ENCODE assay signal across 8 cellular contexts in the genomic region with DNA sequence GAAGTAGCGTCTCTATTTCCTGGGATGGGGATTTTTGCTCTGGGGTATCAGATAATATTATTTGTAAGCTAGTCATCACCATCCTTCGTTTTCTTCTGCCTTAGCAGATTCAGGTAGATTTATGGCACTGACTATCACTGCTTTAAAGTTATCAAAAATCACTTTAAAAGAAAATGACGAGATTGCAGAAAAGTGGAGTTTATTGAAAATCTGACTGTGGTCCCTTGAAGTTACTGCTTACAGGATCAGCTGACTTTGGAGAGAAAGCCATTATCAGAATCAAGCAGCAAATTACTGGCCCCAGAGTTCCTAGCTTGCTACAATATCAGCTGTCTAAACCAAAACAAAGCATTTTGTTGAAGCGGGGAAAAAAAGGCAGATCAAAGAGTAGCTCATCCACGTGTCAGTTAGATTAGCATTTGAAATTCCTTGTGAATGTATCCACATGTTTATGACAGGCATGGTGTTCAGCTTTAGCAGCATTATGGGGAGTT. TPM values are rescaled to one million over a fixed set of nuclear protein-coding genes. Genes with fewer than 3 reads are reported as not detected.
A peak's percentile ranks its signal among the peaks of the same experiment; 100 is the strongest.
DNase-seq lines count a peak whose midpoint lies in the region; ATAC-seq and TF ChIP-seq lines count a peak whose summit lies in the region.

No MANE protein-coding gene starts in this region.

- H3K9me3 Mint-ChIP-seq in activated naive CD4-positive, alpha-beta T cell treated with anti-CD3 and anti-CD28 coated beads, Interleukin-2, amount 10 ng/mL, durations not matched to agents 7 days and 5 days = no peaks in the 10 kb centered on the region
- peaks cover 0 to 5% (median 0%) of the 10 kb centered on the region in 7 donors for H3K9me3 Mint-ChIP-seq in naive B cell

- H3K4me1 ChIP-seq in duodenal mucosa (ENCODE audit: control insufficient read depth in 1 of 2, insufficient read depth in 2 of 2, low read length in 2 of 2) (peaks cover 31 to 42% of the 10 kb centered on the region in 2 donors), upper lobe of left lung (peaks cover 32 to 62% (median 45%) of the 10 kb centered on the region in 4 donors)

- TF ChIP-seq EP300 in upper lobe of left lung (IDR thresholded peaks at IDR 0.05) = no peak

- peaks cover 62% of the 10 kb centered on the region for H3K36me3 Mint-ChIP-seq in activated naive CD4-positive, alpha-beta T cell treated with anti-CD3 and anti-CD28 coated beads, Interleukin-2, amount 10 ng/mL, durations not matched to agents 7 days and 5 days
- H3K36me3 Mint-ChIP-seq in naive B cell = peaks cover 4 to 9% of the 10 kb centered on the region in 2 donors

- no peak overlapping the region for H3K4me3 Mint-ChIP-seq in activated naive CD4-positive, alpha-beta T cell treated with anti-CD3 and anti-CD28 coated beads, Interleukin-2, amount 10 ng/mL, durations not matched to agents 7 days and 5 days
- no peak overlapping the region for H3K4me3 Mint-ChIP-seq in naive B cell

- H3K9ac ChIP-seq in duodenal mucosa (ENCODE audit: low read depth in 1 of 2, low read length in 2 of 2) = peak overlapping the region; percentile 41 to 59

- H3K36me3 ChIP-seq in duodenal mucosa (ENCODE audit: control insufficient read depth in 1 of 2, insufficient read depth in 2 of 2, low read length in 2 of 2) (peaks cover 0 to 7% of the 10 kb centered on the region in 2 donors), upper lobe of left lung (no peaks in the 10 kb centered on the region)

- ATAC-seq in naive B cell (ENCODE audit: low read depth in 2 of 2) (no peak), upper lobe of left lung (ENCODE audit: low FRiP score in 2 of 2) (no peak), GM18907 (IDR thresholded peaks at IDR 0.05; ENCODE audit: unreplicated experiment) (no peak)

- no peak for DNase-seq in activated naive CD4-positive, alpha-beta T cell treated with anti-CD3 and anti-CD28 coated beads, Interleukin-2, amount 10 ng/mL, durations not matched to agents 7 days and 5 days
- no peak for DNase-seq in activated naive CD4-positive, alpha-beta T cell treated with anti-CD3 and anti-CD28 coated beads, Interleukin-2, amount 50 U/mL, for 16 hours
- no peak for DNase-seq in naive B cell
- DNase-seq in upper lobe of left lung = no peak
- DNase-seq in activated CD8-positive, alpha-beta memory T cell treated with anti-CD3 and anti-CD28 coated beads for 24 hours = no peak
- no peak for DNase-seq in SW480 (ENCODE audit: low spot score)

- no peak for TF ChIP-seq CTCF in upper lobe of left lung (IDR thresholded peaks at IDR 0.05)

- peaks cover 82% of the 10 kb centered on the region for H3K4me1 Mint-ChIP-seq in activated naive CD4-positive, alpha-beta T cell treated with anti-CD3 and anti-CD28 coated beads, Interleukin-2, amount 10 ng/mL, durations not matched to agents 7 days and 5 days
- peaks cover 50 to 64% (median 62%) of the 10 kb centered on the region in 3 donors for H3K4me1 Mint-ChIP-seq in naive B cell

- CTCF ChIA-PET in activated naive CD4-positive, alpha-beta T cell treated with anti-CD3 and anti-CD28 coated beads, Interleukin-2, amount 10 ng/mL, durations not matched to agents 7 days and 5 days (lab: Charles Lee) = interaction anchor here (0.7 to 2.5 kb wide), 4 partner anchors 9 to 45 kb away, joined by 3 to 10 read pairs (median 4); no protein-coding TSS in a partner anchor

- H3K27me3 Mint-ChIP-seq in activated naive CD4-positive, alpha-beta T cell treated with anti-CD3 and anti-CD28 coated beads, Interleukin-2, amount 10 ng/mL, durations not matched to agents 7 days and 5 days = no peaks in the 10 kb centered on the region
- no peaks in the 10 kb centered on the region for H3K27me3 Mint-ChIP-seq in naive B cell

- WGBS in upper lobe of left lung, 2 donors = 35% methylated on average over 5 of the region's 5 CpGs

- H3K27me3 ChIP-seq in duodenal mucosa (ENCODE audit: control insufficient read depth in 1 of 2, insufficient read depth in 2 of 2, low read length in 2 of 2) = no peaks in the 10 kb centered on the region
- H3K27me3 ChIP-seq in upper lobe of left lung = no peaks in the 10 kb centered on the region

- H3K9me3 ChIP-seq in duodenal mucosa (ENCODE audit: control insufficient read depth in 1 of 2, low read length in 2 of 2) (no peaks in the 10 kb centered on the region), upper lobe of left lung (no peaks in the 10 kb centered on the region)

- no peak for TF ChIP-seq POLR2A in upper lobe of left lung (IDR thresholded peaks at IDR 0.05)

- H3K27ac ChIP-seq in duodenal mucosa (ENCODE audit: low read depth, low read length) = peak overlapping the region; percentile 88
- peak overlapping the region; percentile 83 to 94 (median 90) for H3K27ac ChIP-seq in upper lobe of left lung

- peak overlapping the region; percentile 2 to 3 for H3K4me3 ChIP-seq in duodenal mucosa (ENCODE audit: low read depth in 1 of 2, low read length in 2 of 2)
- peak overlapping the region in 1 of 4 donors; percentile 8 for H3K4me3 ChIP-seq in upper lobe of left lung

- peak overlapping the region; percentile 70 for H3K27ac Mint-ChIP-seq in activated naive CD4-positive, alpha-beta T cell treated with anti-CD3 and anti-CD28 coated beads, Interleukin-2, amount 10 ng/mL, durations not matched to agents 7 days and 5 days
- peak overlapping the region in 4 of 6 donors; percentile 44 to 88 (median 66) for H3K27ac Mint-ChIP-seq in naive B cell

RNA-seq across cellular contexts. Expression of a gene that starts 18.5 kb away (rescaled TPM):
- polyA plus RNA-seq in naive B cell (ENCODE audit: low read depth in 6 of 6) = 10 to 100 TPM; 35.4 to 69.2 (median 66.6) TPM
- total RNA-seq in upper lobe of left lung = 10 to 100 TPM; 55.5 to 87.6 (median 68.8) TPM
